In genomic region chr17:56699186-56699895, GRCh38 we compare ENCODE assay signal across 1 cellular context.
TF ChIP-seq lines count a peak whose summit lies in the region.

No MANE protein-coding gene starts in this region.

TF ChIP-seq in HEK293, 187 proteins besides CTCF, POLR2A, EP300 and RAD21 (continued from another document and continues in another):
- TF ChIP-seq PRDM4 (tag by site-specific recombination; IDR thresholded peaks at IDR 0.05) (no peak), ZNF140 (tag by site-specific recombination; IDR thresholded peaks at IDR 0.05) (no peak), KLF8 (tag by site-specific recombination; IDR thresholded peaks at IDR 0.05) (peak; percentile 54; the same call in 1 of the 2 replicates), ZNF600 (tag by site-specific recombination; IDR thresholded peaks at IDR 0.05) (0 out of 2 replicates have a peak, but pooled peaks have one; percentile 38), ZFP69B (tag by site-specific recombination; IDR thresholded peaks at IDR 0.05) (no peak), KLF16 (tag by site-specific recombination; IDR thresholded peaks at IDR 0.05) (no peak), ZBTB44 (tag by site-specific recombination; IDR thresholded peaks at IDR 0.05) (no peak), ZNF121 (tag by site-specific recombination; IDR thresholded peaks at IDR 0.05) (no peak), ZNF501 (tag by site-specific recombination; IDR thresholded peaks at IDR 0.05) (no peak), ZNF560 (tag by site-specific recombination; IDR thresholded peaks at IDR 0.05; ENCODE audit: borderline replicate concordance) (no peak), ZNF768 (tag by site-specific recombination; IDR thresholded peaks at IDR 0.05) (no peak), ZBTB6 (tag by site-specific recombination; IDR thresholded peaks at IDR 0.05) (no peak), ZNF777 (tag by site-specific recombination; IDR thresholded peaks at IDR 0.05; ENCODE audit: borderline replicate concordance) (no peak), KLF17 (tag by site-specific recombination; IDR thresholded peaks at IDR 0.05) (no peak), ZNF76 (tag by site-specific recombination; IDR thresholded peaks at IDR 0.05; ENCODE audit: borderline replicate concordance, low read depth) (no peak), ZNF148 (tag by site-specific recombination; IDR thresholded peaks at IDR 0.05; ENCODE audit: borderline replicate concordance) (no peak), INSM2 (tag by site-specific recombination; IDR thresholded peaks at IDR 0.05) (no peak), ZNF548 (tag by site-specific recombination; IDR thresholded peaks at IDR 0.05) (no peak), ZNF335 (tag by site-specific recombination; conservative IDR thresholded peaks at IDR 0.05) (peak; percentile 98), HOXA7 (CRISPR knock-in tag; IDR thresholded peaks at IDR 0.05; ENCODE audit: borderline replicate concordance) (no peak), PRDM10 (tag by site-specific recombination; IDR thresholded peaks at IDR 0.05) (no peak), ZNF561 (tag by site-specific recombination; IDR thresholded peaks at IDR 0.05; ENCODE audit: borderline replicate concordance) (no peak), ZNF311 (tag by site-specific recombination; IDR thresholded peaks at IDR 0.05; ENCODE audit: borderline replicate concordance) (no peak), FEZF1 (tag by site-specific recombination; IDR thresholded peaks at IDR 0.05) (no peak), ZNF510 (tag by site-specific recombination; IDR thresholded peaks at IDR 0.05; ENCODE audit: insufficient replicate concordance) (no peak), ZNF132 (tag by site-specific recombination; IDR thresholded peaks at IDR 0.05; ENCODE audit: borderline replicate concordance) (no peak), ZNF48 (tag by site-specific recombination; IDR thresholded peaks at IDR 0.05) (no peak), GLIS1 (tag by site-specific recombination; IDR thresholded peaks at IDR 0.05) (peak; percentile 51), ZEB2 (tag by site-specific recombination; IDR thresholded peaks at IDR 0.05) (peak; percentile 74; the same call in 1 of the 2 replicates), ZSCAN18 (tag by site-specific recombination; IDR thresholded peaks at IDR 0.05) (no peak), ZNF26 (tag by site-specific recombination; IDR thresholded peaks at IDR 0.05) (no peak), ZNF391 (tag by site-specific recombination; IDR thresholded peaks at IDR 0.05; ENCODE audit: borderline replicate concordance, low read depth) (no peak), ZNF544 (tag by site-specific recombination; IDR thresholded peaks at IDR 0.05) (no peak), ZSCAN23 (tag by site-specific recombination; IDR thresholded peaks at IDR 0.05) (no peak), SCRT1 (tag by site-specific recombination; IDR thresholded peaks at IDR 0.05; ENCODE audit: borderline replicate concordance) (no peak), HOXD13 (CRISPR knock-in tag; IDR thresholded peaks at IDR 0.05; ENCODE audit: borderline replicate concordance) (no peak), WT1 (tag by site-specific recombination; IDR thresholded peaks at IDR 0.05) (0 out of 2 replicates have a peak, but pooled peaks have one; percentile 30), ZNF341 (tag by site-specific recombination; IDR thresholded peaks at IDR 0.05; ENCODE audit: low read depth) (peak; percentile 31; the same call in 1 of the 2 replicates), ZNF585B (tag by site-specific recombination; IDR thresholded peaks at IDR 0.05) (no peak), ZNF521 (tag by site-specific recombination; IDR thresholded peaks at IDR 0.05) (no peak), SALL2 (tag by site-specific recombination; IDR thresholded peaks at IDR 0.05; ENCODE audit: borderline replicate concordance) (no peak), ZNF629 (tag by site-specific recombination; IDR thresholded peaks at IDR 0.05) (0 out of 2 replicates have a peak, but pooled peaks have one; percentile 42), ZNF610 (tag by site-specific recombination; IDR thresholded peaks at IDR 0.05; ENCODE audit: borderline replicate concordance) (no peak), GLI2 (tag by site-specific recombination; IDR thresholded peaks at IDR 0.05; ENCODE audit: borderline replicate concordance, low read depth) (no peak), ZNF37A (tag by site-specific recombination; IDR thresholded peaks at IDR 0.05) (no peak), ZNF23 (tag by site-specific recombination; IDR thresholded peaks at IDR 0.05; ENCODE audit: borderline replicate concordance) (no peak), ZBTB17 (tag by site-specific recombination; IDR thresholded peaks at IDR 0.05) (peak; percentile 74), KLF1 (tag by site-specific recombination; IDR thresholded peaks at IDR 0.05) (no peak), ZNF146 (tag by site-specific recombination; IDR thresholded peaks at IDR 0.05) (no peak)
